1 cellular context compared by ENCODE assay signal in the genomic region with DNA sequence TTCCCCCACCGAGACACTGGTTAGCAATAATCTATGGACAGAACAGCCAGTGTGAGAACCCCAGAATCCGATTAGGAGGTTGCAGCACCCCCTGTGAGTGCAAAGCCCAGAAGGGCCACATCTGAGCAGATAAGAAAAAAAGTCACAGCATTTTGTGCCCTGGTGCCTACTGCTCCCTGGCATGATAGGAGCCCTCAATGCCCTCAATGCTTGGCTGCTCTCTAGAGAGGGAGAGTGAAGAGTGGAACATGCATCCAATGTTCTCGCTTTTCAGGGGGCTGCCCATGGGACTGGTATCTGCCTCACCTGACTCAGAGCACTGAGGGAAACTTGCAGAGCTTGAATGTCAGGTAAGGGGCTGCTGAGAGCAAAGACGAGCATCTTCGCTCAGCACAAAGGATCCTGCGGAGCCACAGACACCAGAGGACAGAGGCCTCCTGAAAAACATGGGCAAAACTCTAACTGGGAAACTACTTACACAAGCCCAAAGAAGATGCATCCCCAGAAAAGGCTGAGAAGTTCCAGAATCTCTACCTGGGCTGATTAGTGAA.
TF ChIP-seq lines count a peak whose summit lies in the region.

No MANE protein-coding gene starts in this region.

TF ChIP-seq in WTC11, 78 proteins besides CTCF, POLR2A, EP300 and RAD21 (continued from another document):
- TF ChIP-seq, protein P1, sequence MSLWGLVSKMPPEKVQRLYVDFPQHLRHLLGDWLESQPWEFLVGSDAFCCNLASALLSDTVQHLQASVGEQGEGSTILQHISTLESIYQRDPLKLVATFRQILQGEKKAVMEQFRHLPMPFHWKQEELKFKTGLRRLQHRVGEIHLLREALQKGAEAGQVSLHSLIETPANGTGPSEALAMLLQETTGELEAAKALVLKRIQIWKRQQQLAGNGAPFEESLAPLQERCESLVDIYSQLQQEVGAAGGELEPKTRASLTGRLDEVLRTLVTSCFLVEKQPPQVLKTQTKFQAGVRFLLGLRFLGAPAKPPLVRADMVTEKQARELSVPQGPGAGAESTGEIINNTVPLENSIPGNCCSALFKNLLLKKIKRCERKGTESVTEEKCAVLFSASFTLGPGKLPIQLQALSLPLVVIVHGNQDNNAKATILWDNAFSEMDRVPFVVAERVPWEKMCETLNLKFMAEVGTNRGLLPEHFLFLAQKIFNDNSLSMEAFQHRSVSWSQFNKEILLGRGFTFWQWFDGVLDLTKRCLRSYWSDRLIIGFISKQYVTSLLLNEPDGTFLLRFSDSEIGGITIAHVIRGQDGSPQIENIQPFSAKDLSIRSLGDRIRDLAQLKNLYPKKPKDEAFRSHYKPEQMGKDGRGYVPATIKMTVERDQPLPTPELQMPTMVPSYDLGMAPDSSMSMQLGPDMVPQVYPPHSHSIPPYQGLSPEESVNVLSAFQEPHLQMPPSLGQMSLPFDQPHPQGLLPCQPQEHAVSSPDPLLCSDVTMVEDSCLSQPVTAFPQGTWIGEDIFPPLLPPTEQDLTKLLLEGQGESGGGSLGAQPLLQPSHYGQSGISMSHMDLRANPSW (CRISPR knock-in tag; conservative IDR thresholded peaks at IDR 0.05; ENCODE audit: low read depth): no peak
- TF ChIP-seq, protein P2, sequence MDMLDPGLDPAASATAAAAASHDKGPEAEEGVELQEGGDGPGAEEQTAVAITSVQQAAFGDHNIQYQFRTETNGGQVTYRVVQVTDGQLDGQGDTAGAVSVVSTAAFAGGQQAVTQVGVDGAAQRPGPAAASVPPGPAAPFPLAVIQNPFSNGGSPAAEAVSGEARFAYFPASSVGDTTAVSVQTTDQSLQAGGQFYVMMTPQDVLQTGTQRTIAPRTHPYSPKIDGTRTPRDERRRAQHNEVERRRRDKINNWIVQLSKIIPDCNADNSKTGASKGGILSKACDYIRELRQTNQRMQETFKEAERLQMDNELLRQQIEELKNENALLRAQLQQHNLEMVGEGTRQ (CRISPR knock-in tag; IDR thresholded peaks at IDR 0.05): 0 out of 2 replicates have a peak, but pooled peaks have one; percentile 10
- TF ChIP-seq RORB (CRISPR knock-in tag; IDR thresholded peaks at IDR 0.05): no peak
- no peak for TF ChIP-seq NFYB (CRISPR knock-in tag; conservative IDR thresholded peaks at IDR 0.05; ENCODE audit: low read depth)
- TF ChIP-seq, protein P3, sequence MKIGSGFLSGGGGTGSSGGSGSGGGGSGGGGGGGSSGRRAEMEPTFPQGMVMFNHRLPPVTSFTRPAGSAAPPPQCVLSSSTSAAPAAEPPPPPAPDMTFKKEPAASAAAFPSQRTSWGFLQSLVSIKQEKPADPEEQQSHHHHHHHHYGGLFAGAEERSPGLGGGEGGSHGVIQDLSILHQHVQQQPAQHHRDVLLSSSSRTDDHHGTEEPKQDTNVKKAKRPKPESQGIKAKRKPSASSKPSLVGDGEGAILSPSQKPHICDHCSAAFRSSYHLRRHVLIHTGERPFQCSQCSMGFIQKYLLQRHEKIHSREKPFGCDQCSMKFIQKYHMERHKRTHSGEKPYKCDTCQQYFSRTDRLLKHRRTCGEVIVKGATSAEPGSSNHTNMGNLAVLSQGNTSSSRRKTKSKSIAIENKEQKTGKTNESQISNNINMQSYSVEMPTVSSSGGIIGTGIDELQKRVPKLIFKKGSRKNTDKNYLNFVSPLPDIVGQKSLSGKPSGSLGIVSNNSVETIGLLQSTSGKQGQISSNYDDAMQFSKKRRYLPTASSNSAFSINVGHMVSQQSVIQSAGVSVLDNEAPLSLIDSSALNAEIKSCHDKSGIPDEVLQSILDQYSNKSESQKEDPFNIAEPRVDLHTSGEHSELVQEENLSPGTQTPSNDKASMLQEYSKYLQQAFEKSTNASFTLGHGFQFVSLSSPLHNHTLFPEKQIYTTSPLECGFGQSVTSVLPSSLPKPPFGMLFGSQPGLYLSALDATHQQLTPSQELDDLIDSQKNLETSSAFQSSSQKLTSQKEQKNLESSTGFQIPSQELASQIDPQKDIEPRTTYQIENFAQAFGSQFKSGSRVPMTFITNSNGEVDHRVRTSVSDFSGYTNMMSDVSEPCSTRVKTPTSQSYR (CRISPR knock-in tag; IDR thresholded peaks at IDR 0.05): no peak
- TF ChIP-seq MXD4 (CRISPR knock-in tag; IDR thresholded peaks at IDR 0.05; ENCODE audit: borderline replicate concordance): no peak
- TF ChIP-seq, protein P4, sequence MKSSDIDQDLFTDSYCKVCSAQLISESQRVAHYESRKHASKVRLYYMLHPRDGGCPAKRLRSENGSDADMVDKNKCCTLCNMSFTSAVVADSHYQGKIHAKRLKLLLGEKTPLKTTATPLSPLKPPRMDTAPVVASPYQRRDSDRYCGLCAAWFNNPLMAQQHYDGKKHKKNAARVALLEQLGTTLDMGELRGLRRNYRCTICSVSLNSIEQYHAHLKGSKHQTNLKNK (CRISPR knock-in tag; IDR thresholded peaks at IDR 0.05): no peak
- TF ChIP-seq CREM (CRISPR knock-in tag; IDR thresholded peaks at IDR 0.05): 0 out of 2 replicates have a peak, but pooled peaks have one; percentile 18
- TF ChIP-seq, protein P5, sequence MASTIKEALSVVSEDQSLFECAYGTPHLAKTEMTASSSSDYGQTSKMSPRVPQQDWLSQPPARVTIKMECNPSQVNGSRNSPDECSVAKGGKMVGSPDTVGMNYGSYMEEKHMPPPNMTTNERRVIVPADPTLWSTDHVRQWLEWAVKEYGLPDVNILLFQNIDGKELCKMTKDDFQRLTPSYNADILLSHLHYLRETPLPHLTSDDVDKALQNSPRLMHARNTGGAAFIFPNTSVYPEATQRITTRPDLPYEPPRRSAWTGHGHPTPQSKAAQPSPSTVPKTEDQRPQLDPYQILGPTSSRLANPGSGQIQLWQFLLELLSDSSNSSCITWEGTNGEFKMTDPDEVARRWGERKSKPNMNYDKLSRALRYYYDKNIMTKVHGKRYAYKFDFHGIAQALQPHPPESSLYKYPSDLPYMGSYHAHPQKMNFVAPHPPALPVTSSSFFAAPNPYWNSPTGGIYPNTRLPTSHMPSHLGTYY (CRISPR knock-in tag; IDR thresholded peaks at IDR 0.05): no peak
- TF ChIP-seq, protein P6, sequence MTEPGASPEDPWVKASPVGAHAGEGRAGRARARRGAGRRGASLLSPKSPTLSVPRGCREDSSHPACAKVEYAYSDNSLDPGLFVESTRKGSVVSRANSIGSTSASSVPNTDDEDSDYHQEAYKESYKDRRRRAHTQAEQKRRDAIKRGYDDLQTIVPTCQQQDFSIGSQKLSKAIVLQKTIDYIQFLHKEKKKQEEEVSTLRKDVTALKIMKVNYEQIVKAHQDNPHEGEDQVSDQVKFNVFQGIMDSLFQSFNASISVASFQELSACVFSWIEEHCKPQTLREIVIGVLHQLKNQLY (CRISPR knock-in tag; IDR thresholded peaks at IDR 0.05): no peak
